In the genomic region with DNA sequence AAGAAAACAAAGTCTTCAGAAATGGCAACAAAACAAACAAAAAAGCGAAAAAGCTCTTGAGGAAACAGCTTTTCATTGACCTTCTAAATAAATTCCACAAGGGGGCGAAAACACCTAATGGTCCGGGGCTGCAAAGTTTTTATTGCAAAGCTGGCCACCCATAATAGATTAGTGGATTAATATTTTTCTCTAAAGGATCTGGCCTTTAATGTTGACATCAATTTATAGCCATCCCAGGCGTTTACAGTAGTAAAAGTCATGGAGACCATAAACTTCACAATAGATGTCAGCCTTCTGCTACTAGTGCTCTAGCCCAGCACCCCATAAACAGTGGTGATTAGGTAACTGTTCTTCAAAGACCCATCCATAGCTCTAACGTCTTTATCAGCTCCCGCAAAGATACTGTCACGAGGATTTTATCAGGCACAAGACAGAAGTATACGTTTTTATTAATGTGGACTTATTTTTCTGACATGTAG, we compare ENCODE assay signal across 8 cellular contexts.
A peak's percentile ranks its signal among the peaks of the same experiment; 100 is the strongest.
DNase-seq lines count a peak whose midpoint lies in the region; ATAC-seq and TF ChIP-seq lines count a peak whose summit lies in the region.

No MANE protein-coding gene starts in this region.

- H3K27me3 Mint-ChIP-seq in stimulated activated naive B cell treated with anti-CD40 and anti-IgM and Interleukin-4, amounts not matched to agents 10 μg/mL and 1 μg/mL and 100 μg/mL, for 72 hours = no peaks in the 10 kb centered on the region

- peaks cover 10 to 13% of the 10 kb centered on the region in 2 donors for H3K36me3 Mint-ChIP-seq in stimulated activated naive B cell treated with anti-CD40 and anti-IgM and Interleukin-4, amounts not matched to agents 10 μg/mL and 1 μg/mL and 100 μg/mL, for 72 hours

- H3K27me3 ChIP-seq in iPS-20b (ENCODE audit: insufficient read depth, low read length) = no peaks in the 10 kb centered on the region

- no peaks in the 10 kb centered on the region for H3K9me3 ChIP-seq in iPS-20b (ENCODE audit: insufficient read depth, low read depth, low read length)

- H3K27ac ChIP-seq in angular gyrus (ENCODE audit: low read depth, low read length) (peak overlapping the region; percentile 11), iPS-20b (ENCODE audit: low read length) (peak overlapping the region; percentile 73)

- no peaks in the 10 kb centered on the region for H3K9me3 Mint-ChIP-seq in stimulated activated naive B cell treated with anti-CD40 and anti-IgM and Interleukin-4, amounts not matched to agents 10 μg/mL and 1 μg/mL and 100 μg/mL, for 72 hours

- H3K27ac Mint-ChIP-seq in stimulated activated naive B cell treated with anti-CD40 and anti-IgM and Interleukin-4, amounts not matched to agents 10 μg/mL and 1 μg/mL and 100 μg/mL, for 72 hours = no peak overlapping the region

- H3K9ac ChIP-seq in iPS-20b (ENCODE audit: low read depth, low read length) = peak overlapping the region; percentile 75

- peak overlapping the region; percentile 55; the same call in 1 of the 2 replicates for H3K4me3 ChIP-seq in iPS-20b (ENCODE audit: low read length)

- ATAC-seq in stimulated activated naive B cell treated with anti-CD40 and anti-IgM and Interleukin-4, amounts not matched to agents 10 μg/mL and 1 μg/mL and 100 μg/mL, for 72 hours (replicated peaks) = no peak

- peak; percentile 60 for TF ChIP-seq CTCF in GM12873 (IDR thresholded peaks at IDR 0.05; ENCODE audit: insufficient read depth, low read depth, low read length, missing control alignments)

- peak overlapping the region; percentile 40 to 50 for H3K4me3 Mint-ChIP-seq in stimulated activated naive B cell treated with anti-CD40 and anti-IgM and Interleukin-4, amounts not matched to agents 10 μg/mL and 1 μg/mL and 100 μg/mL, for 72 hours

- H3K4me1 Mint-ChIP-seq in stimulated activated naive B cell treated with anti-CD40 and anti-IgM and Interleukin-4, amounts not matched to agents 10 μg/mL and 1 μg/mL and 100 μg/mL, for 72 hours = peaks cover 13 to 25% of the 10 kb centered on the region in 2 donors

- peaks cover 26% of the 10 kb centered on the region for H3K36me3 ChIP-seq in iPS-20b (ENCODE audit: insufficient read depth, low read depth, low read length)

- DNase-seq in AG20443 (ENCODE audit: low spot score) (peak; percentile 52), NCI-H524 treated with DMSO at 0.1 percent for 48 hours (lab: John Stamatoyannopoulos, UW) (peak; percentile 24), NCI-H226 (no peak), HPDE6-E6E7 (ENCODE audit: extremely low spot score) (no peak)
- no peak for DNase-seq in stimulated activated naive B cell treated with anti-CD40 and anti-IgM and Interleukin-4, amounts not matched to agents 10 μg/mL and 1 μg/mL and 100 μg/mL, for 72 hours

- peaks cover 45% of the 10 kb centered on the region for H3K4me1 ChIP-seq in iPS-20b (ENCODE audit: insufficient read depth, low read length)

Comparison
In these comparisons a context has a peak if more than half of its experiments do, and no peak if none do; other contexts are left out.
1. DNase-seq: peak in AG20443 (single experiment) and NCI-H524 treated with DMSO at 0.1 percent for 48 hours (single experiment); none in stimulated activated naive B cell treated with anti-CD40 and anti-IgM and Interleukin-4, amounts not matched to agents 10 μg/mL and 1 μg/mL and 100 μg/mL, for 72 hours (single experiment), NCI-H226 (single experiment) and HPDE6-E6E7 (single experiment).